Comparison of ENCODE assay signal across 21 cellular contexts in genomic region chr1:204146965-204147364, GRCh38. TPM values are rescaled to one million over a fixed set of nuclear protein-coding genes. Genes with fewer than 3 reads are reported as not detected.
DNase-seq lines count a peak whose midpoint lies in the region; ATAC-seq and TF ChIP-seq lines count a peak whose summit lies in the region.
"Had no signal": no experiment of that assay in that cellular context is flagged by ENCODE, and none has a peak within 500 bp of the region (broad histone marks: within the 10 kb centered on the region; RNA-seq: fewer than 3 reads in every experiment).

No MANE protein-coding gene starts in this region.

- H3K9ac ChIP-seq in NT2/D1 (ENCODE audit: insufficient read length, low read depth) (no peak overlapping the region), iPS-20b (ENCODE audit: low read depth, low read length) (peak overlapping the region; percentile 24; the same call in 1 of the 2 replicates)
- H3K9ac ChIP-seq: BLaER1, KMS-11 had no signal

- CTCF ChIA-PET in GM10248 (lab: Yijun Ruan, JAX): no interaction called here

- H3K4me1 ChIP-seq in NT2/D1 (ENCODE audit: insufficient read depth, insufficient read length) (peaks cover 32% of the 10 kb centered on the region), iPS-20b (ENCODE audit: insufficient read depth, low read length) (peaks cover 21% of the 10 kb centered on the region)

- DNase-seq in 8988T (peak; percentile 20), NT2/D1 (ENCODE audit: low read depth, low spot score) (no peak), posterior vena cava (ENCODE audit: low spot score) (peak; percentile 76), NCI-H146 (lab: John Stamatoyannopoulos, UW) (no peak), NCI-H510A treated with DMSO at 0.1 percent for 48 hours (lab: John Stamatoyannopoulos, UW) (no peak), GM10248 (ENCODE audit: extremely low spot score) (no peak)
- DNase-seq: DND-41, HCEC 1CT, NCI-H1436, NCI-H2029 treated with DMSO at 0.1 percent for 48 hours, NCI-H2171 treated with DMSO at 0.1 percent for 48 hours, NCI-H446 treated with DMSO at 0.1 percent for 48 hours, NCI-H774, PC-9 had no signal

- TF ChIP-seq CTCF in GM10248 (IDR thresholded peaks at IDR 0.05; ENCODE audit: control extremely low read depth, extremely low read depth, low read depth, missing control alignments): no peak

- intact Hi-C loops in posterior vena cava (cut with DNase I): loop anchor here in 1 of 2 donors (5.0 kb wide), 1 partner anchor 1300 kb away; no protein-coding TSS in a partner anchor

- no peaks in the 10 kb centered on the region for H3K27me3 ChIP-seq in NT2/D1 (ENCODE audit: insufficient read depth, insufficient read length)
- peaks cover 23% of the 10 kb centered on the region for H3K27me3 ChIP-seq in iPS-20b (ENCODE audit: insufficient read depth, low read length)
- H3K27me3 ChIP-seq: BLaER1 had no signal

- no peak for ATAC-seq in GM19035 (IDR thresholded peaks at IDR 0.05; ENCODE audit: unreplicated experiment)
- ATAC-seq: GM12878 had no signal

- POLR2A ChIA-PET in GM10248 (lab: Yijun Ruan, JAX): no interaction called here

- H3K4me3 ChIP-seq in NT2/D1 (ENCODE audit: insufficient read length, low read depth) (peak overlapping the region; percentile 1), iPS-20b (ENCODE audit: low read length) (peak overlapping the region; percentile 13; the same call in 1 of the 2 replicates)
- H3K4me3 ChIP-seq: BLaER1, GM12878, PC-9, SK-N-MC had no signal

- H3K9me3 ChIP-seq in NT2/D1 (ENCODE audit: insufficient read depth, low read length) (no peaks in the 10 kb centered on the region), iPS-20b (ENCODE audit: insufficient read depth, low read depth, low read length) (no peaks in the 10 kb centered on the region)
- H3K9me3 ChIP-seq: BLaER1 had no signal

- H3K36me3 ChIP-seq in NT2/D1 (ENCODE audit: insufficient read depth, insufficient read length, low read length) (peaks cover 16% of the 10 kb centered on the region), iPS-20b (ENCODE audit: insufficient read depth, low read depth, low read length) (no peaks in the 10 kb centered on the region)

- H3K27ac ChIP-seq in iPS-20b (ENCODE audit: low read length): no peak overlapping the region
- H3K27ac ChIP-seq: BLaER1, KMS-11, PC-9, SK-N-MC had no signal

RNA-seq across cellular contexts. Expression of gene ETNK2, which starts 4.9 kb away (rescaled TPM):
- 10 to 100 TPM in 1 of 2 donors, 1 to 10 TPM in 1; 7.4 to 12.3 TPM for total RNA-seq in posterior vena cava
- total RNA-seq: GM12878 had no signal

RNA-seq across cellular contexts. Expression of gene REN, which starts 19.2 kb away (rescaled TPM):
- not detected for total RNA-seq in posterior vena cava
- total RNA-seq: CD8-positive, alpha-beta memory T cell; GM12878 had no signal

RNA-seq across cellular contexts. Expression of gene KISS1, which starts 49.3 kb away (rescaled TPM):
- not detected for total RNA-seq in posterior vena cava
- total RNA-seq: CD8-positive, alpha-beta memory T cell; GM12878 had no signal

Comparison
In these comparisons a context has a peak if more than half of its experiments do, and no peak if none do; other contexts are left out.
1. DNase-seq: peak in 8988T (single experiment) and posterior vena cava (single experiment); none in NT2/D1 (single experiment), NCI-H146 (single experiment), NCI-H510A treated with DMSO at 0.1 percent for 48 hours (single experiment) and GM10248 (single experiment).